11 cellular contexts compared by ENCODE assay signal in the genomic region with DNA sequence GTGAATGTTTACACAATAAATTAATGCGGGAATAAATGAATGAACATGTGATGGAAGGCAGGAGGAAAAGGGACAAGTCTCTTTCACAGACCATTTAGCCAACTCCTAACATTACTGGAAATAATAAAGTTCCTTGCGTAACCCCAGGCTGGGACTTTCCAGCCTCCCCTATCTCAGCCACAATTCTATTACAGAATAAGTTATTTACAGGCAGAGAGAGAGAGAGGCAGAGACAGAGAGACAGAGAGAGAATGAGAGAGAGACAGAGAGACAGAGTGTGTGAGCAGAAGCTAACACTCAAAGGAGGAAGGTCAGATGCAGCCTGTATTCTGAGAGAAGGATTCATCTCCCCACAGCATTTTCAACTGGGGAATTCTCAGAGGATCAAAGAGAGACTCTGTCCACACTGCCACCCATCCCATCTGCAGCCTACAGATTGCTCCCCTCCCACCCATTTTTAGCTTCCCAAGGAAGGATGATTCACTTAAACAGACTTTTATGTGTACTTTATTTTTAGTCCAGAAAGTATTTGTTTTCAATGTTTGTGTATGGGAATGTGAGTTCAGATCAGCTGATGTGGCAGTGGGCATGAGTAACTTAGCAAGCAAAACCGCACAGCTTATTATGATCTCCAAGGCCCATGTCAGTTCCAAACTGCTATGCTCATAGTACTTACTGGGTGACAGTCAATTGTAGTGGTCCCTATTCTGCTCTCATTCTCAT.
DNase-seq lines count a peak whose midpoint lies in the region; ATAC-seq, FAIRE-seq and TF ChIP-seq lines count a peak whose summit lies in the region.
"Had no signal": no experiment of that assay in that cellular context is flagged by ENCODE, and none has a peak within 500 bp of the region (broad histone marks: within the 10 kb centered on the region; RNA-seq: fewer than 3 reads in every experiment).

No MANE protein-coding gene starts in this region.

- TF ChIP-seq CTCF in A549 (IDR thresholded peaks at IDR 0.05) (no peak), choroid plexus epithelial cell (conservative IDR thresholded peaks at IDR 0.05; ENCODE audit: low read depth, low read length) (no peak), mesothelial cell of epicardium (IDR thresholded peaks at IDR 0.05; ENCODE audit: unreplicated experiment) (no peak), neural progenitor cell (IDR thresholded peaks at IDR 0.05) (no peak)

- no peaks in the 10 kb centered on the region for H4K20me1 ChIP-seq in neural progenitor cell (ENCODE audit: low read depth)

- H3K79me2 ChIP-seq in neural progenitor cell (ENCODE audit: low read depth) = no peaks in the 10 kb centered on the region

- CTCF ChIA-PET in A549 (lab: Yijun Ruan, JAX) = interaction anchor here (1.0 to 2.3 kb wide), 5 partner anchors 10 to 508 kb away, joined by 3 to 7 read pairs (median 4); no protein-coding TSS in a partner anchor

- 38% methylated on average over 3 of the region's 3 CpGs for WGBS in A549 (ENCODE audit: missing lambda C conversion rate)

- H3K36me3 Mint-ChIP-seq in mesothelial cell of epicardium (peaks cover 1% of the 10 kb centered on the region), neural progenitor cell (no peaks in the 10 kb centered on the region)

- no peaks in the 10 kb centered on the region for H3K27me3 ChIP-seq in MG63
- H3K27me3 ChIP-seq in neural progenitor cell = no peaks in the 10 kb centered on the region

- no peak overlapping the region for H2AFZ ChIP-seq in neural progenitor cell (replicated peaks)

- no peak overlapping the region for H3K9ac ChIP-seq in neural progenitor cell

- no peaks in the 10 kb centered on the region for H3F3A ChIP-seq in neural progenitor cell (ENCODE audit: low read depth)

- H3K4me1 ChIP-seq in A549 (peaks cover 14% of the 10 kb centered on the region), neural progenitor cell (peaks cover 5% of the 10 kb centered on the region)

- POLR2A ChIA-PET in A549 (lab: Yijun Ruan, JAX) = interaction anchor here (0.7 to 1.3 kb wide), 3 partner anchors 166 to 509 kb away, joined by 3 to 5 read pairs (median 3); a partner anchor contains a TSS

- no peak for FAIRE-seq in A549 (lab: Jason Lieb, UNC)
- FAIRE-seq: frontal cortex had no signal

- peaks cover 9% of the 10 kb centered on the region for H3K9me3 Mint-ChIP-seq in mesothelial cell of epicardium
- H3K9me3 Mint-ChIP-seq in neural progenitor cell = no peaks in the 10 kb centered on the region

- H3K27ac ChIP-seq in A549 = no peak overlapping the region
- H3K27ac ChIP-seq in neural progenitor cell = no peak overlapping the region
- H3K27ac ChIP-seq: C4-2B had no signal

- TF ChIP-seq RAD21 in A549 (conservative IDR thresholded peaks at IDR 0.05 in 1 of 2, IDR thresholded peaks at IDR 0.05 in 1 of 2) = no peak

- H3K4me1 Mint-ChIP-seq in mesothelial cell of epicardium (peaks cover 41% of the 10 kb centered on the region), neural progenitor cell (peaks cover 5% of the 10 kb centered on the region)

- H3K27me3 Mint-ChIP-seq in mesothelial cell of epicardium (ENCODE audit: low read depth) (no peaks in the 10 kb centered on the region), neural progenitor cell (ENCODE audit: insufficient read depth, low read depth) (no peaks in the 10 kb centered on the region)

- no peak for TF ChIP-seq POLR2A in A549 (IDR thresholded peaks at IDR 0.05; ENCODE audit: low read length)

- DNase-seq in A549 (ENCODE audit: low read depth in 1 of 2, low spot score in 1 of 2) (peak; percentile 18 to 66), MG63 (peak; percentile 75), choroid plexus epithelial cell (ENCODE audit: low read depth) (peak; percentile 97), mesothelial cell of epicardium (ENCODE audit: low spot score in 2 of 2, unreplicated experiment in 2 of 2) (no peak), neural progenitor cell (ENCODE audit: low spot score) (no peak), OCI-M1 (lab: John Stamatoyannopoulos, UW) (no peak)
- DNase-seq: retina had no signal

- H3K9me3 ChIP-seq in A549 (no peaks in the 10 kb centered on the region), MG63 (no peaks in the 10 kb centered on the region), neural progenitor cell (ENCODE audit: low read depth) (no peaks in the 10 kb centered on the region)

- H3K4me3 Mint-ChIP-seq in mesothelial cell of epicardium = no peak overlapping the region
- H3K4me3 Mint-ChIP-seq in neural progenitor cell = no peak overlapping the region

- peak overlapping the region; percentile 57 for H3K27ac Mint-ChIP-seq in mesothelial cell of epicardium
- H3K27ac Mint-ChIP-seq in neural progenitor cell = no peak overlapping the region

- ATAC-seq in A549 = peak; percentile 74 to 81
- no peak for ATAC-seq in GM18907 (IDR thresholded peaks at IDR 0.05; ENCODE audit: unreplicated experiment)
- ATAC-seq in GM21529 (IDR thresholded peaks at IDR 0.05; ENCODE audit: unreplicated experiment) = no peak

- H3K36me3 ChIP-seq in MG63 = no peaks in the 10 kb centered on the region
- no peaks in the 10 kb centered on the region for H3K36me3 ChIP-seq in neural progenitor cell

- H3K4me2 ChIP-seq in A549 = peak overlapping the region; percentile 43
- no peak overlapping the region for H3K4me2 ChIP-seq in neural progenitor cell

- TF ChIP-seq EP300 in A549 (IDR thresholded peaks at IDR 0.05) = no peak

- no peak overlapping the region for H3K4me3 ChIP-seq in A549
- H3K4me3 ChIP-seq in MG63 = no peak overlapping the region
- H3K4me3 ChIP-seq in choroid plexus epithelial cell (ENCODE audit: low read depth, low read length) = no peak overlapping the region
- no peak overlapping the region for H3K4me3 ChIP-seq in neural progenitor cell

TF ChIP-seq in A549, 52 proteins besides CTCF, POLR2A, EP300 and RAD21:
- TF ChIP-seq, protein P1, sequence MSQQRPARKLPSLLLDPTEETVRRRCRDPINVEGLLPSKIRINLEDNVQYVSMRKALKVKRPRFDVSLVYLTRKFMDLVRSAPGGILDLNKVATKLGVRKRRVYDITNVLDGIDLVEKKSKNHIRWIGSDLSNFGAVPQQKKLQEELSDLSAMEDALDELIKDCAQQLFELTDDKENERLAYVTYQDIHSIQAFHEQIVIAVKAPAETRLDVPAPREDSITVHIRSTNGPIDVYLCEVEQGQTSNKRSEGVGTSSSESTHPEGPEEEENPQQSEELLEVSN (IDR thresholded peaks at IDR 0.05; ENCODE audit: borderline replicate concordance, low read depth) = no peak
- peak; percentile 31; the same call in 1 of the 2 replicates for TF ChIP-seq FOSL2 (IDR thresholded peaks at IDR 0.05)
- TF ChIP-seq FOSL2 (CRISPR knock-in tag; IDR thresholded peaks at IDR 0.05) = peak; percentile 24; the same call in 1 of the 2 replicates
- peak in 1 of 2 experiments; percentile 34; a peak in 1 of 4 replicates for TF ChIP-seq CEBPB (IDR thresholded peaks at IDR 0.05)
TF ChIP-seq in A549: peak in this region for 2.

Comparison
In these comparisons a context has a peak if more than half of its experiments do, and no peak if none do; other contexts are left out.
1. ATAC-seq: peak in A549 (2 of 2); none in GM18907 (single experiment) and GM21529 (single experiment).
2. DNase-seq: peak in A549 (2 of 2), MG63 (single experiment) and choroid plexus epithelial cell (single experiment); none in mesothelial cell of epicardium (0 of 2), neural progenitor cell (single experiment) and OCI-M1 (single experiment).